ENCODE assay signal across 1 cellular context in the genomic region with DNA sequence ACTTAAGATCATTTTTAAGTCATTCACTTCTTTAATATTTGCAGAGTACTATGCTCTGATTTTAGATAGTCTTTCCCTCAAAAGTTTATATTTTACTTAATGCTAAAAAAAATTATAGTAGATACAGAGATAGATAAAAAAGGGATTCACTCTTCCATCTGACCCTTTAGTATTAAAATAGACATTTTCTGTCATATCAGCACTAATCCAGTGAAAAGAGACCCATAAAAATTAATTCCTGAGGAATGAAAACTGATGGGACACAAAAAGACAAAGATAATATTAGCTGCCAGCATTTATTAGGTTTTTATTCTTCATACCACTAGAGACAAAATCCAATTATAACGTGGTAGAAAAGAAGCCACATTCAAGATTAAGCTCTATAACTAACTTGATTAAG.
TF ChIP-seq lines count a peak whose summit lies in the region.

No MANE protein-coding gene starts in this region.

TF ChIP-seq in HepG2, 621 proteins besides CTCF, POLR2A, EP300 and RAD21 (continued from another document):
- TF ChIP-seq ZNF672 (CRISPR knock-in tag; IDR thresholded peaks at IDR 0.05): no peak
- TF ChIP-seq, protein P1, sequence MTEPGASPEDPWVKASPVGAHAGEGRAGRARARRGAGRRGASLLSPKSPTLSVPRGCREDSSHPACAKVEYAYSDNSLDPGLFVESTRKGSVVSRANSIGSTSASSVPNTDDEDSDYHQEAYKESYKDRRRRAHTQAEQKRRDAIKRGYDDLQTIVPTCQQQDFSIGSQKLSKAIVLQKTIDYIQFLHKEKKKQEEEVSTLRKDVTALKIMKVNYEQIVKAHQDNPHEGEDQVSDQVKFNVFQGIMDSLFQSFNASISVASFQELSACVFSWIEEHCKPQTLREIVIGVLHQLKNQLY (CRISPR knock-in tag; IDR thresholded peaks at IDR 0.05): no peak
- no peak for TF ChIP-seq RBM22 (optimal IDR thresholded peaks at IDR 0.05; ENCODE audit: low read length)
- peak; percentile 79 for TF ChIP-seq MAFF (IDR thresholded peaks at IDR 0.05; ENCODE audit: low read depth, low read length)
- no peak for TF ChIP-seq MAF1 (CRISPR knock-in tag; IDR thresholded peaks at IDR 0.05; ENCODE audit: borderline replicate concordance)
- TF ChIP-seq, protein P2, sequence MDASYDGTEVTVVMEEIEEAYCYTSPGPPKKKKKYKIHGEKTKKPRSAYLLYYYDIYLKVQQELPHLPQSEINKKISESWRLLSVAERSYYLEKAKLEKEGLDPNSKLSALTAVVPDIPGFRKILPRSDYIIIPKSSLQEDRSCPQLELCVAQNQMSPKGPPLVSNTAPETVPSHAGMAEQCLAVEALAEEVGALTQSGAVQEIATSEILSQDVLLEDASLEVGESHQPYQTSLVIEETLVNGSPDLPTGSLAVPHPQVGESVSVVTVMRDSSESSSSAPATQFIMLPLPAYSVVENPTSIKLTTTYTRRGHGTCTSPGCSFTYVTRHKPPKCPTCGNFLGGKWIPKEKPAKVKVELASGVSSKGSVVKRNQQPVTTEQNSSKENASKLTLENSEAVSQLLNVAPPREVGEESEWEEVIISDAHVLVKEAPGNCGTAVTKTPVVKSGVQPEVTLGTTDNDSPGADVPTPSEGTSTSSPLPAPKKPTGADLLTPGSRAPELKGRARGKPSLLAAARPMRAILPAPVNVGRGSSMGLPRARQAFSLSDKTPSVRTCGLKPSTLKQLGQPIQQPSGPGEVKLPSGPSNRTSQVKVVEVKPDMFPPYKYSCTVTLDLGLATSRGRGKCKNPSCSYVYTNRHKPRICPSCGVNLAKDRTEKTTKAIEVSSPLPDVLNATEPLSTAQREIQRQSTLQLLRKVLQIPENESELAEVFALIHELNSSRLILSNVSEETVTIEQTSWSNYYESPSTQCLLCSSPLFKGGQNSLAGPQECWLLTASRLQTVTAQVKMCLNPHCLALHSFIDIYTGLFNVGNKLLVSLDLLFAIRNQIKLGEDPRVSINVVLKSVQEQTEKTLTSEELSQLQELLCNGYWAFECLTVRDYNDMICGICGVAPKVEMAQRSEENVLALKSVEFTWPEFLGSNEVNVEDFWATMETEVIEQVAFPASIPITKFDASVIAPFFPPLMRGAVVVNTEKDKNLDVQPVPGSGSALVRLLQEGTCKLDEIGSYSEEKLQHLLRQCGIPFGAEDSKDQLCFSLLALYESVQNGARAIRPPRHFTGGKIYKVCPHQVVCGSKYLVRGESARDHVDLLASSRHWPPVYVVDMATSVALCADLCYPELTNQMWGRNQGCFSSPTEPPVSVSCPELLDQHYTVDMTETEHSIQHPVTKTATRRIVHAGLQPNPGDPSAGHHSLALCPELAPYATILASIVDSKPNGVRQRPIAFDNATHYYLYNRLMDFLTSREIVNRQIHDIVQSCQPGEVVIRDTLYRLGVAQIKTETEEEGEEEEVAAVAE (CRISPR knock-in tag; IDR thresholded peaks at IDR 0.05; ENCODE audit: borderline replicate concordance): no peak
- TF ChIP-seq, protein P3, sequence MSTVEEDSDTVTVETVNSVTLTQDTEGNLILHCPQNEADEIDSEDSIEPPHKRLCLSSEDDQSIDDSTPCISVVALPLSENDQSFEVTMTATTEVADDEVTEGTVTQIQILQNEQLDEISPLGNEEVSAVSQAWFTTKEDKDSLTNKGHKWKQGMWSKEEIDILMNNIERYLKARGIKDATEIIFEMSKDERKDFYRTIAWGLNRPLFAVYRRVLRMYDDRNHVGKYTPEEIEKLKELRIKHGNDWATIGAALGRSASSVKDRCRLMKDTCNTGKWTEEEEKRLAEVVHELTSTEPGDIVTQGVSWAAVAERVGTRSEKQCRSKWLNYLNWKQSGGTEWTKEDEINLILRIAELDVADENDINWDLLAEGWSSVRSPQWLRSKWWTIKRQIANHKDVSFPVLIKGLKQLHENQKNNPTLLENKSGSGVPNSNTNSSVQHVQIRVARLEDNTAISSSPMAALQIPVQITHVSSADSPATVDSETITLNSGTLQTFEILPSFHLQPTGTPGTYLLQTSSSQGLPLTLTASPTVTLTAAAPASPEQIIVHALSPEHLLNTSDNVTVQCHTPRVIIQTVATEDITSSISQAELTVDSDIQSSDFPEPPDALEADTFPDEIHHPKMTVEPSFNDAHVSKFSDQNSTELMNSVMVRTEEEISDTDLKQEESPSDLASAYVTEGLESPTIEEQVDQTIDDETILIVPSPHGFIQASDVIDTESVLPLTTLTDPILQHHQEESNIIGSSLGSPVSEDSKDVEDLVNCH (CRISPR knock-in tag; IDR thresholded peaks at IDR 0.05): no peak
- TF ChIP-seq CREM (IDR thresholded peaks at IDR 0.05): no peak
- TF ChIP-seq CREM (CRISPR knock-in tag; IDR thresholded peaks at IDR 0.05): no peak
